19 cellular contexts compared by ENCODE assay signal in genomic region chr11:20556396-20556795, GRCh38. TPM values are rescaled to one million over a fixed set of nuclear protein-coding genes. Genes with fewer than 3 reads are reported as not detected.
"Had no signal": no experiment of that assay in that cellular context is flagged by ENCODE, and none has a peak within 500 bp of the region (broad histone marks: within the 10 kb centered on the region; RNA-seq: fewer than 3 reads in every experiment).

No MANE protein-coding gene starts in this region.

RNA-seq across cellular contexts. Expression of gene SLC6A5, which starts 43.0 kb away (rescaled TPM):
- total RNA-seq: activated naive CD4-positive, alpha-beta T cell treated with anti-CD3 and anti-CD28 coated beads for 36 hours; activated naive CD4-positive, alpha-beta T cell treated with anti-CD3 and anti-CD28 coated beads, Interleukin-2, amount 50 U/mL, for 72 hours; activated naive CD8-positive, alpha-beta T cell treated with anti-CD3 and anti-CD28 coated beads for 36 hours; activated naive CD8-positive, alpha-beta T cell treated with anti-CD3 and anti-CD28 coated beads, Interleukin-2, amount 10 ng/mL, durations not matched to agents 7 days and 5 days; activated T-cell treated with anti-CD3 and anti-CD28 coated beads, Interleukin-2, amount 50 U/mL, for 4 hours; activated T-cell treated with anti-CD3 and anti-CD28 coated beads, Interleukin-2, amount 50 U/mL, for 72 hours; activated T-helper 1 cell treated with anti-CD3 and anti-CD28 coated beads, Interleukin-12 subunit alpha, Interleukin-12 subunit beta, Interleukin-2, Interleukin-4 antibody, amounts not matched to agents 30 ng/mL and 10 ng/mL and 1 ng/mL, durations not matched to agents 14 hours and 24 hours and 36 hours; activated T-helper 17 cell treated with anti-CD3 and anti-CD28 coated beads, Interleukin-2, amount 50 U/mL, for 72 hours; activated T-helper 2 cell treated with anti-CD3 and anti-CD28 coated beads, Interferon-gamma antibody, Interleukin-2, Interleukin-4, amounts not matched to agents 10 μg/mL and 5 μg/mL and 100 μg/mL, durations not matched to agents 14 hours and 24 hours and 36 hours; aorta; ascending aorta; astrocyte; body of pancreas; breast epithelium; bronchial epithelial cell; cardiac muscle cell; cardiac septum; chondrocyte had no signal
- polyA plus RNA-seq: adipose tissue, aorta, cardiac muscle cell had no signal
